In the genomic region with DNA sequence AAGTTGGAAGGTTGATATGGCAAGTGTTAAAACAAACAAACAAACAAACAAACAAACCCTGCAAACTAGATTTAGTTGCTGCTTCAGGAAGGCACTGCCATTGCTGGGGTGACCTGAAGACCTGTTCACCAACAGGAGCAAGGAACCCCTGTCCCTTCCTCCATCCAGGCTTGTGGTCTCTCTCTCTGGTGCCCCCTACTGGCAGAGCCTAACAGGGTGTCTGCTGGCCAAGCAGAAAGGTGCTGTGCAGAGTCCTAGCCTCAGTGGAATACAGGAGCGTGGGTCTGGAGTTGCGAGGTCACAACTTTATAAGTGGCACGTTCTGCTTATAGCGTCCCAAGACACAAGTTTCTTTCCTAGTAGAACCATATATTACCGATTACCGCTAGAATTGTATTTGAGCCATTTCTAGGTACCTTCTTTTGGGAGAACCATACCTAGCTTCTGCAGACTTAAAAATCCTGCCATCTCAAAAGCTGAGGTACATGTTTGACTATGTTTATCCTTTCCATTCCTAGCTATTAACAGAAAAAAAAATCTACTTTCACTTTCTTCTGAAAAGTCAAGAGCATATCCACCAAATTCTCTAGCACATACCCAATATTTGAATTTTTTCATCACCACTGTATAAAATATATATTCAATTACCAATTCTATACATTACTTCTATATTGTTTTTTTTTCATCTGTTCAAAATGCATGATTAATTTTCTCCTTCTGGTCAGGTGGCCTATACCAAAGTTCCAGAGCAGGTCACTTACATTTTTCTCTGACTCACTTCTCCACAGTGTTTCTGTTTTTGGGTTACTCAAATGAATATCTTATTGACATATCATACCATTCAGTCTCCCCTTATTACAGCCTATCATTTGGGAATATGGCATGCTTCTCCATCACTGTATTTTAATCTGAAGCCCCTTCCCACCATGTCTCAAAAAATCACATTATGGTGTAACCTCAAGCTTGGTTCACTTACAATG, we compare ENCODE assay signal across 8 cellular contexts. TPM values are rescaled to one million over a fixed set of nuclear protein-coding genes. Genes with fewer than 3 reads are reported as not detected.
A peak's percentile ranks its signal among the peaks of the same experiment; 100 is the strongest.
DNase-seq lines count a peak whose midpoint lies in the region; ATAC-seq and TF ChIP-seq lines count a peak whose summit lies in the region.

No MANE protein-coding gene starts in this region.

- H2AFZ ChIP-seq in DND-41 (ENCODE audit: low read depth, low read length): no peak overlapping the region

- peak; percentile 85 for ATAC-seq in DND-41 (ENCODE audit: insufficient read depth, low read depth)

- H3K4me1 ChIP-seq in DND-41 (ENCODE audit: insufficient read depth, low read length) (no peaks in the 10 kb centered on the region), HAP-1 (peaks cover 23% of the 10 kb centered on the region), SJCRH30 (no peaks in the 10 kb centered on the region), left ventricle myocardium inferior (peaks cover 3% of the 10 kb centered on the region)

- no peak overlapping the region for H3K27ac ChIP-seq in DND-41 (ENCODE audit: low read length)
- no peak overlapping the region for H3K27ac ChIP-seq in SJCRH30
- H3K27ac ChIP-seq in left ventricle myocardium inferior (replicated peaks): no peak overlapping the region

- intact Hi-C loops in left ventricle myocardium inferior (cut with micrococcal nuclease): loop anchor here (10.0 kb wide), 1 partner anchor 56 kb away; no protein-coding TSS in a partner anchor

- no peaks in the 10 kb centered on the region for H3K9me3 ChIP-seq in DND-41 (ENCODE audit: insufficient read depth, low read length, severe bottlenecking)
- no peaks in the 10 kb centered on the region for H3K9me3 ChIP-seq in HAP-1
- H3K9me3 ChIP-seq in SJCRH30 (replicated peaks): no peaks in the 10 kb centered on the region
- H3K9me3 ChIP-seq in left ventricle myocardium inferior (replicated peaks): no peaks in the 10 kb centered on the region

- H3K4me3 ChIP-seq in DND-41 (ENCODE audit: low read depth in 1 of 2, low read length in 2 of 2) (no peak overlapping the region), HAP-1 (no peak overlapping the region), SJCRH30 (no peak overlapping the region), left ventricle myocardium inferior (no peak overlapping the region)

- no peak overlapping the region for H3K4me2 ChIP-seq in DND-41 (ENCODE audit: insufficient read depth, low read length)

- H3K79me2 ChIP-seq in DND-41 (ENCODE audit: insufficient read depth, low read length): no peaks in the 10 kb centered on the region

- no peaks in the 10 kb centered on the region for H3K27me3 ChIP-seq in DND-41 (ENCODE audit: insufficient read depth, low read length, poor library complexity)
- H3K27me3 ChIP-seq in HAP-1 (ENCODE audit: low read depth): no peaks in the 10 kb centered on the region
- H3K27me3 ChIP-seq in SJCRH30: no peaks in the 10 kb centered on the region
- no peaks in the 10 kb centered on the region for H3K27me3 ChIP-seq in left ventricle myocardium inferior (ENCODE audit: low read depth)

- no peak overlapping the region for H3K9ac ChIP-seq in DND-41 (ENCODE audit: low read depth, low read length)

- in situ Hi-C loops in HAP-1 (cut with MboI; ENCODE audit: low sequenced_read_pairs): no loop called here

- DNase-seq in DND-41 (peak; percentile 59), HAP-1 (ENCODE audit: low spot score in 2 of 2) (peak; percentile 25 to 88), SJCRH30 (peak; percentile 50 to 76), left ventricle myocardium inferior (no peak), NCI-H446 treated with DMSO at 0.1 percent for 48 hours (lab: John Stamatoyannopoulos, UW) (no peak), hepatic stellate cell (ENCODE audit: low spot score) (no peak)
- DNase-seq in activated naive CD4-positive, alpha-beta T cell treated with Interleukin-2 at 50 U/mL for 16 hours: peak; percentile 67
- peak; percentile 36 to 64 for DNase-seq in stimulated activated CD4-positive, alpha-beta T cell treated with anti-CD3 and anti-CD28 coated beads, Interleukin-12 subunit alpha, Interleukin-12 subunit beta, amount 100 ng/mL, for 24 hours (ENCODE audit: low read depth in 2 of 2)

- H4K20me1 ChIP-seq in DND-41 (ENCODE audit: insufficient read depth, low read length): no peaks in the 10 kb centered on the region

- TF ChIP-seq CTCF in DND-41 (IDR thresholded peaks at IDR 0.05; ENCODE audit: borderline replicate concordance, extremely low read depth, low read length, poor library complexity, severe bottlenecking) (peak; percentile 81), left ventricle myocardium inferior (IDR thresholded peaks at IDR 0.05; ENCODE audit: borderline replicate concordance) (peak; percentile 75)

- H3K36me3 ChIP-seq in DND-41 (ENCODE audit: insufficient read depth, low read length): no peaks in the 10 kb centered on the region
- no peaks in the 10 kb centered on the region for H3K36me3 ChIP-seq in HAP-1 (replicated peaks)
- H3K36me3 ChIP-seq in SJCRH30: no peaks in the 10 kb centered on the region
- no peaks in the 10 kb centered on the region for H3K36me3 ChIP-seq in left ventricle myocardium inferior

RNA-seq across cellular contexts. Expression of a gene that starts 29.1 kb away (rescaled TPM):
- total RNA-seq in SJCRH30 (2014; rRNA removed; shearing (Covaris generic)): 102 and 113 TPM in 2 replicates
- 122 TPM for total RNA-seq in left ventricle myocardium inferior

Comparison
In these comparisons a context has a peak if more than half of its experiments do, and no peak if none do; other contexts are left out.
1. DNase-seq: peak in DND-41 (single experiment), HAP-1 (2 of 2), SJCRH30 (2 of 2), activated naive CD4-positive, alpha-beta T cell treated with Interleukin-2 at 50 U/mL for 16 hours (single experiment) and stimulated activated CD4-positive, alpha-beta T cell treated with anti-CD3 and anti-CD28 coated beads, Interleukin-12 subunit alpha, Interleukin-12 subunit beta, amount 100 ng/mL, for 24 hours (2 of 2); none in left ventricle myocardium inferior (single experiment), NCI-H446 treated with DMSO at 0.1 percent for 48 hours (single experiment) and hepatic stellate cell (single experiment).